13 cellular contexts compared by ENCODE assay signal in the genomic region with DNA sequence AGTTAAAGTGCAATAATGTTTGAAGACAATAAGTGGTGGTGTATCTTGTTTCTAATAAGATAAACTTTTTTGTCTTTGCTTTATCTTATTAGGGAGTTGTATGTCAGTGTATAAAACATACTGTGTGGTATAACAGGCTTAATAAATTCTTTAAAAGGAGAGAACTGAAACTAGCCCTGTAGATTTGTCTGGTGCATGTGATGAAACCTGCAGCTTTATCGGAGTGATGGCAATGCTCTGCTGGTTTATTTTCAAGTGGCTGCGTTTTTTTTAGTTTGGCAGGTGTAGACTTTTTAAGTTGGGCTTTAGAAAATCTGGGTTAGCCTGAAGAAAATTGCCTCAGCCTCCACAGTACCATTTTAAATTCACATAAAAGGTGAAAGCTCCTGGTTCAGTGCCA. TPM values are rescaled to one million over a fixed set of nuclear protein-coding genes. Genes with fewer than 3 reads are reported as not detected.
DNase-seq lines count a peak whose midpoint lies in the region; ATAC-seq and TF ChIP-seq lines count a peak whose summit lies in the region.
"Had no signal": no experiment of that assay in that cellular context is flagged by ENCODE, and none has a peak within 500 bp of the region (broad histone marks: within the 10 kb centered on the region; RNA-seq: fewer than 3 reads in every experiment).

No MANE protein-coding gene starts in this region.

- H3K9me3 ChIP-seq in CD4-positive, alpha-beta T cell (ENCODE audit: control insufficient read depth, low read length): no peaks in the 10 kb centered on the region
- H3K9me3 ChIP-seq in HUES48 (ENCODE audit: control insufficient read depth, insufficient read depth, low read length) (no peaks in the 10 kb centered on the region), left lung (no peaks in the 10 kb centered on the region)
- no peaks in the 10 kb centered on the region for H3K9me3 ChIP-seq in naive thymus-derived CD4-positive, alpha-beta T cell (ENCODE audit: control insufficient read depth in 2 of 3, low read length in 3 of 3)
- H3K9me3 ChIP-seq: Peyer's patch, uterus had no signal

- TF ChIP-seq CTCF in CD4-positive, alpha-beta T cell (IDR thresholded peaks at IDR 0.05): no peak
- no peak for TF ChIP-seq CTCF in GM10266 (IDR thresholded peaks at IDR 0.05; ENCODE audit: control insufficient read depth, insufficient read depth, low read depth, missing control alignments)
- TF ChIP-seq CTCF in left lung (IDR thresholded peaks at IDR 0.05): no peak

- DNase-seq in CD4-positive, alpha-beta T cell: no peak
- no peak for DNase-seq in naive thymus-derived CD4-positive, alpha-beta T cell
- DNase-seq in GM10266 (ENCODE audit: extremely low spot score) (no peak), cerebellar cortex (ENCODE audit: low spot score) (no peak), left lung (no peak)
- DNase-seq: NCI-H1930, Peyer's patch, uterus, WERI-Rb-1 had no signal

- H3K4me1 Mint-ChIP-seq in CD4-positive, alpha-beta T cell (ENCODE audit: low read depth): peaks cover 61% of the 10 kb centered on the region
- H3K4me1 Mint-ChIP-seq in activated naive CD8-positive, alpha-beta T cell (ENCODE audit: low read depth): peaks cover 35% of the 10 kb centered on the region
- H3K4me1 Mint-ChIP-seq in naive thymus-derived CD4-positive, alpha-beta T cell: peaks cover 32 to 48% (median 45%) of the 10 kb centered on the region in 7 donors

- H3K27me3 ChIP-seq in CD4-positive, alpha-beta T cell (ENCODE audit: control insufficient read depth, insufficient read depth, low read length): no peaks in the 10 kb centered on the region
- H3K27me3 ChIP-seq in HUES48 (ENCODE audit: control insufficient read depth, insufficient read depth, low read length): 0 out of 2 replicates have a peak, but pooled peaks cover 5% of the 10 kb centered on the region
- no peaks in the 10 kb centered on the region for H3K27me3 ChIP-seq in naive thymus-derived CD4-positive, alpha-beta T cell (ENCODE audit: control insufficient read depth in 2 of 2, insufficient read depth in 2 of 2, low read length in 2 of 2)
- H3K27me3 ChIP-seq in left lung: no peaks in the 10 kb centered on the region
- H3K27me3 ChIP-seq: Peyer's patch, uterus had no signal

- H3K27me3 Mint-ChIP-seq in CD4-positive, alpha-beta T cell: no peaks in the 10 kb centered on the region
- H3K27me3 Mint-ChIP-seq in activated naive CD8-positive, alpha-beta T cell: no peaks in the 10 kb centered on the region
- H3K27me3 Mint-ChIP-seq in naive thymus-derived CD4-positive, alpha-beta T cell: peaks cover 0 to 4% (median 0%) of the 10 kb centered on the region in 5 donors

- POLR2A ChIA-PET in CD4-positive, alpha-beta T cell (lab: Charles Lee): no interaction called here
- POLR2A ChIA-PET in naive thymus-derived CD4-positive, alpha-beta T cell (lab: Charles Lee): interaction anchor here (3.5 to 5.9 kb wide), 3 partner anchors 23 to 110 kb away, joined by 13 to 86 read pairs (median 67); no protein-coding TSS in a partner anchor

- peak overlapping the region; percentile 99 for H3K4me3 Mint-ChIP-seq in CD4-positive, alpha-beta T cell
- H3K4me3 Mint-ChIP-seq in activated naive CD8-positive, alpha-beta T cell: peak overlapping the region; percentile 98
- H3K4me3 Mint-ChIP-seq in naive thymus-derived CD4-positive, alpha-beta T cell: peak overlapping the region in 2 of 10 donors; percentile 23 to 92

- no peak for ATAC-seq in CD4-positive, alpha-beta T cell (ENCODE audit: poor library complexity)
- ATAC-seq in naive thymus-derived CD4-positive, alpha-beta T cell: no peak
- ATAC-seq in HG03280 (IDR thresholded peaks at IDR 0.05; ENCODE audit: unreplicated experiment): no peak
- ATAC-seq in left lung: no peak
- ATAC-seq: sciatic nerve had no signal

- H3K27ac Mint-ChIP-seq in CD4-positive, alpha-beta T cell: peak overlapping the region; percentile 98
- peak overlapping the region; percentile 68 for H3K27ac Mint-ChIP-seq in activated naive CD8-positive, alpha-beta T cell
- peak overlapping the region in 5 of 9 donors; percentile 21 to 98 (median 51) for H3K27ac Mint-ChIP-seq in naive thymus-derived CD4-positive, alpha-beta T cell

- H3K36me3 ChIP-seq in HUES48 (ENCODE audit: control insufficient read depth, insufficient read depth, low read length): peaks cover 29% of the 10 kb centered on the region
- peaks cover 0 to 36% (median 22%) of the 10 kb centered on the region in 3 experiments for H3K36me3 ChIP-seq in naive thymus-derived CD4-positive, alpha-beta T cell (ENCODE audit: control insufficient read depth in 2 of 3, insufficient read depth in 3 of 3, low read length in 3 of 3)
- H3K36me3 ChIP-seq in left lung: peaks cover 0 to 51% of the 10 kb centered on the region in 2 donors
- H3K36me3 ChIP-seq: uterus had no signal

- H3K9ac ChIP-seq in HUES48 (ENCODE audit: low read depth, low read length): no peak overlapping the region

- no peak overlapping the region for H3K27ac ChIP-seq in CD4-positive, alpha-beta T cell (ENCODE audit: low read depth, low read length)
- H3K27ac ChIP-seq in HUES48 (ENCODE audit: low read depth, low read length) (peak overlapping the region; percentile 16), left lung (no peak overlapping the region)
- H3K27ac ChIP-seq in naive thymus-derived CD4-positive, alpha-beta T cell (ENCODE audit: low read depth, low read length): no peak overlapping the region
- H3K27ac ChIP-seq: WERI-Rb-1 had no signal

- CTCF ChIA-PET in CD4-positive, alpha-beta T cell (lab: Charles Lee): no interaction called here
- CTCF ChIA-PET in naive thymus-derived CD4-positive, alpha-beta T cell (lab: Charles Lee): no interaction called here

- H3K9me3 Mint-ChIP-seq in CD4-positive, alpha-beta T cell: no peaks in the 10 kb centered on the region
- H3K9me3 Mint-ChIP-seq in activated naive CD8-positive, alpha-beta T cell (ENCODE audit: low read depth): no peaks in the 10 kb centered on the region
- H3K9me3 Mint-ChIP-seq in naive thymus-derived CD4-positive, alpha-beta T cell: no peaks in the 10 kb centered on the region

- H3K4me3 ChIP-seq in HUES48 (ENCODE audit: low read depth, low read length): no peak overlapping the region
- no peak overlapping the region for H3K4me3 ChIP-seq in naive thymus-derived CD4-positive, alpha-beta T cell (ENCODE audit: low read length)
- peak overlapping the region in 1 of 2 donors; percentile 86 for H3K4me3 ChIP-seq in left lung
- H3K4me3 ChIP-seq: Peyer's patch, uterus had no signal

- H3K4me1 ChIP-seq in HUES48 (ENCODE audit: control insufficient read depth, insufficient read depth, low read length) (peaks cover 27% of the 10 kb centered on the region), left lung (peaks cover 14 to 37% of the 10 kb centered on the region in 2 donors)
- H3K4me1 ChIP-seq in naive thymus-derived CD4-positive, alpha-beta T cell (ENCODE audit: control insufficient read depth in 2 of 2, insufficient read depth in 2 of 2, low read length in 2 of 2): peaks cover 14 to 18% of the 10 kb centered on the region in 2 donors

- intact Hi-C loops in CD4-positive, alpha-beta T cell (cut with DNase I, micrococcal nuclease): loop anchor here in 1 of 2 experiments (5.0 to 10.0 kb wide), 2 partner anchors 112 to 1865 kb away; partner anchors contain the start of genes NGLY1 and UBE2E1
- intact Hi-C loops in naive thymus-derived CD4-positive, alpha-beta T cell (cut with micrococcal nuclease): loop anchor here (10.0 kb wide), 3 partner anchors 715 to 1865 kb away; partner anchors contain the start of genes UBE2E2 (in 2 of the 2), NGLY1 (in 1 of the 2) and TOP2B (in 1 of the 2)
- intact Hi-C loops in left lung (cut with DNase I): no loop called here

- peaks cover 55% of the 10 kb centered on the region for H3K36me3 Mint-ChIP-seq in CD4-positive, alpha-beta T cell (ENCODE audit: low read depth)
- peaks cover 33% of the 10 kb centered on the region for H3K36me3 Mint-ChIP-seq in activated naive CD8-positive, alpha-beta T cell
- peaks cover 11 to 37% (median 25%) of the 10 kb centered on the region in 5 donors for H3K36me3 Mint-ChIP-seq in naive thymus-derived CD4-positive, alpha-beta T cell

RNA-seq across cellular contexts. Expression of gene RPL15, which starts 2.7 kb away (rescaled TPM):
- total RNA-seq in CD4-positive, alpha-beta T cell: 1,000 to 10,000 TPM; 2,331 to 2,343 TPM
- total RNA-seq in naive thymus-derived CD4-positive, alpha-beta T cell: 1,000 to 10,000 TPM; 1,489 to 2,250 (median 2,129) TPM
- polyA plus RNA-seq in naive thymus-derived CD4-positive, alpha-beta T cell: 1,000 to 10,000 TPM; 5,933 to 6,097 TPM
- total RNA-seq in left lung: 1,000 to 10,000 TPM; 1,425 to 1,431 TPM

RNA-seq across cellular contexts. Expression of gene NKIRAS1, which starts 2.8 kb away (rescaled TPM):
- total RNA-seq in CD4-positive, alpha-beta T cell: 1 to 10 TPM; 3.2 to 3.8 TPM
- 1 to 10 TPM; 2.2 to 6.4 (median 3.2) TPM for total RNA-seq in naive thymus-derived CD4-positive, alpha-beta T cell
- polyA plus RNA-seq in naive thymus-derived CD4-positive, alpha-beta T cell: 1 to 10 TPM; 3.6 to 4.3 TPM
- total RNA-seq in left lung: 1 to 10 TPM; 8.8 to 9.6 TPM

RNA-seq across cellular contexts. Expression of gene NR1D2, which starts 25.5 kb away (rescaled TPM):
- 100 to 1,000 TPM; 111 to 113 TPM for total RNA-seq in CD4-positive, alpha-beta T cell
- total RNA-seq in naive thymus-derived CD4-positive, alpha-beta T cell: 10 to 100 TPM in 4 of 5 experiments, 1 to 10 TPM in 1; 6.7 to 97.7 (median 53.0) TPM
- 10 to 100 TPM; 25.2 to 53.4 TPM for polyA plus RNA-seq in naive thymus-derived CD4-positive, alpha-beta T cell
- 10 to 100 TPM; 18.8 to 40.0 TPM for total RNA-seq in left lung

Comparison
In these comparisons a context has a peak if more than half of its experiments do, and no peak if none do; other contexts are left out.
1. intact Hi-C loops: an anchor here in naive thymus-derived CD4-positive, alpha-beta T cell (10.0 kb wide); none called in left lung.